1 cellular context compared by ENCODE assay signal in the genomic region with DNA sequence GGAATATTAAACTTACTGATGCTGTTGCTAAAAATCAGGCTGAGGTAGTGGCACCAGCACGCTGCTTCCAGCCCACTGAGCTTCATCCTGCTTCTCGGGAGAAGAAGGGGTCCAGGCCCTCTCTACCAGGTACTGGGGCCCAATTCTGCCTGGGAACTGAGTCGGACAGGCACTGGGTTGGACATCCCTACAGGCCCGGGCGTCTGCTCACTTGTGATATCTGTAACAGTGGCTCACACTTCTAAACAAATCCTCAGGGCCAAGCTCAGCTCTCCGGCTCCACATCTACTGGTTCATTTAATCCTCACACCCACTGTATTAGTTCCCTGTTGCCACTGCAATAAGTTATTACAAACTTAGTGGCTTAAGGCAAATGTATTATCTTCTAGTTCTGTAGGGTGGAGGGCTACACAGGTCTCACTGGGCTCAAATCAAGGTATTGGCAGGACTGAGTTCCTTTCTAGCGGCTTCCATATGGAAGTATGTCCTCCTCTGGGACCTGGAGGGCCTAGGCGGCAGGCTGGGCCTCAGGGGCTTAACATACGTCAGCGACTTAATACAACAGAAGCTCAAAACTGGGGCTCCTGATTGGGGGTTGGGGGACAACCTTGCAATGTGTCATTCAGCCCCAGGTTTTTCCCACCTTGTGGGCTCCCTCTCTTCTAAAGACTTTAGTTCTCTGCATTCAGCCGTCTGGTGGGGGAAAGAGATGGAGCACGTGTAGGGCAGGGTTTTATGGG.
TF ChIP-seq lines count a peak whose summit lies in the region.

No MANE protein-coding gene starts in this region.

TF ChIP-seq in K562, 482 proteins besides CTCF, POLR2A, EP300 and RAD21:
- TF ChIP-seq SMAD4 (CRISPR knock-in tag; conservative IDR thresholded peaks at IDR 0.05), result no peak
- no peak for TF ChIP-seq ZKSCAN8 (CRISPR knock-in tag; IDR thresholded peaks at IDR 0.05)
- TF ChIP-seq ZFX (CRISPR knock-in tag; IDR thresholded peaks at IDR 0.05), result no peak
- no peak for TF ChIP-seq SUPT5H (IDR thresholded peaks at IDR 0.05)
- TF ChIP-seq TCFL5 (CRISPR knock-in tag; conservative IDR thresholded peaks at IDR 0.05), result no peak
- no peak for TF ChIP-seq PCBP1 (IDR thresholded peaks at IDR 0.05; ENCODE audit: low read depth, low read length, poor library complexity, severe bottlenecking)
- no peak for TF ChIP-seq TEAD4 (IDR thresholded peaks at IDR 0.05; ENCODE audit: low read length)
- TF ChIP-seq TEAD4 (CRISPR knock-in tag; IDR thresholded peaks at IDR 0.05; ENCODE audit: borderline replicate concordance), result no peak
- TF ChIP-seq FOXA1 (IDR thresholded peaks at IDR 0.05; ENCODE audit: borderline replicate concordance), result no peak
- TF ChIP-seq RNF219 (CRISPR knock-in tag; IDR thresholded peaks at IDR 0.05), result no peak
- TF ChIP-seq ARID1B (IDR thresholded peaks at IDR 0.05), result no peak
- TF ChIP-seq BMI1 (IDR thresholded peaks at IDR 0.05; ENCODE audit: low read length), result no peak
- TF ChIP-seq NFYB (IDR thresholded peaks at IDR 0.05; ENCODE audit: extremely low read depth, insufficient read length), result no peak
- no peak for TF ChIP-seq HCFC1 (IDR thresholded peaks at IDR 0.05; ENCODE audit: low read depth, low read length)
- TF ChIP-seq XRCC3 (IDR thresholded peaks at IDR 0.05), result no peak
- TF ChIP-seq TBP (optimal IDR thresholded peaks at IDR 0.05; ENCODE audit: low read depth, low read length), result no peak
- no peak for TF ChIP-seq KLF6 (CRISPR knock-in tag; IDR thresholded peaks at IDR 0.05; ENCODE audit: borderline replicate concordance)
- TF ChIP-seq ZFP1 (CRISPR knock-in tag; IDR thresholded peaks at IDR 0.05), result no peak
- TF ChIP-seq TBL1XR1 (IDR thresholded peaks at IDR 0.05; ENCODE audit: low read length in 2 of 2), result no peak
TF ChIP-seq in K562: peak in this region for 0.
